ENCODE assay signal across 9 cellular contexts in genomic region chr15:44736261-44736765, GRCh38. TPM values are rescaled to one million over a fixed set of nuclear protein-coding genes. Genes with fewer than 3 reads are reported as not detected.
A peak's percentile ranks its signal among the peaks of the same experiment; 100 is the strongest.
DNase-seq lines count a peak whose midpoint lies in the region; ATAC-seq and TF ChIP-seq lines count a peak whose summit lies in the region.
"Had no signal": no experiment of that assay in that cellular context is flagged by ENCODE, and none has a peak within 500 bp of the region (broad histone marks: within the 10 kb centered on the region; RNA-seq: fewer than 3 reads in every experiment).

TRIM69 (plus strand) TSS chr15:44736528; CDS start chr15:44736705, 177 bp downstream.

- no peak for ATAC-seq in HG03280 (IDR thresholded peaks at IDR 0.05; ENCODE audit: unreplicated experiment)
- no peak for ATAC-seq in HG03442 (IDR thresholded peaks at IDR 0.05; ENCODE audit: unreplicated experiment)
- no peak for ATAC-seq in SK-N-SH treated with all-trans-retinoic acid at 6 μM for 48 hours
- ATAC-seq in GM18511 (IDR thresholded peaks at IDR 0.05; ENCODE audit: unreplicated experiment), result no peak

- H3K27ac ChIP-seq in HL-60 (replicated peaks) (peak within 1 kb of the TSS; percentile 41), parathyroid adenoma (peak within 1 kb of the TSS; percentile 59)

- peak within 1 kb of the TSS; percentile 66 for H2AFZ ChIP-seq in parathyroid adenoma

- no peak within 1 kb of the TSS for H3K9ac ChIP-seq in parathyroid adenoma

- H3K4me3 ChIP-seq in HL-60 (replicated peaks; ENCODE audit: insufficient read depth, low read length) (no peak within 1 kb of the TSS), parathyroid adenoma (ENCODE audit: low read depth, low read length) (no peak within 1 kb of the TSS)
- H3K4me3 ChIP-seq: pancreas had no signal

- no peaks in the 10 kb centered on the region for H3K36me3 ChIP-seq in parathyroid adenoma (ENCODE audit: control insufficient read depth, insufficient read depth, low read length)
- H3K36me3 ChIP-seq: pancreas had no signal

- no peaks in the 10 kb centered on the region for H3K79me2 ChIP-seq in parathyroid adenoma

- H3K9me3 ChIP-seq in parathyroid adenoma (ENCODE audit: control insufficient read depth, low read length), result no peaks in the 10 kb centered on the region
- H3K9me3 ChIP-seq: pancreas had no signal

- TF ChIP-seq CTCF in GM10266 (IDR thresholded peaks at IDR 0.05; ENCODE audit: control insufficient read depth, insufficient read depth, low read depth, missing control alignments) (no peak), HL-60 (IDR thresholded peaks at IDR 0.05; ENCODE audit: insufficient read depth, low read length) (no peak), parathyroid adenoma (IDR thresholded peaks at IDR 0.05) (no peak)

- in situ Hi-C loops in endometrial microvascular endothelial cells (cut with HindIII; ENCODE audit: inconsistent ontology term, low pct_unique_long_range_greater_than_20kb, low sequenced_read_pairs), result loop anchor here (10.0 kb wide), 1 partner anchor 72 kb away; the partner anchor contains the start of gene SPG11

- DNase-seq in GM10266 (ENCODE audit: extremely low spot score), result peak; percentile 11
- DNase-seq in HL-60 (ENCODE audit: low read depth in 1 of 2, low spot score in 1 of 2), result no peak
- DNase-seq: pancreas had no signal

- peaks cover 11% of the 10 kb centered on the region for H3K4me1 ChIP-seq in parathyroid adenoma
- H3K4me1 ChIP-seq: pancreas had no signal

- H3K4me2 ChIP-seq in parathyroid adenoma (ENCODE audit: low read length), result no peak within 1 kb of the TSS

- H3K27me3 ChIP-seq in HL-60 (ENCODE audit: insufficient read depth, poor library complexity, severe bottlenecking) (no peaks in the 10 kb centered on the region), parathyroid adenoma (ENCODE audit: control insufficient read depth, insufficient read depth, low read length) (no peaks in the 10 kb centered on the region)
- H3K27me3 ChIP-seq: pancreas had no signal

TF ChIP-seq in SK-N-SH treated with all-trans-retinoic acid at 6 μM for 48 hours, 23 proteins besides CTCF, POLR2A, EP300 and RAD21:
- no peak for TF ChIP-seq ISL1 (CRISPR knock-in tag; IDR thresholded peaks at IDR 0.05)
- no peak for TF ChIP-seq GLIS3 (CRISPR knock-in tag; IDR thresholded peaks at IDR 0.05)
- TF ChIP-seq PPARA (CRISPR knock-in tag; IDR thresholded peaks at IDR 0.05; ENCODE audit: borderline replicate concordance), result no peak
- TF ChIP-seq ARNTL (CRISPR knock-in tag; IDR thresholded peaks at IDR 0.05; ENCODE audit: borderline replicate concordance, low read depth), result no peak
- TF ChIP-seq CSDC2 (CRISPR knock-in tag; IDR thresholded peaks at IDR 0.05), result no peak
- TF ChIP-seq ZFP3 (CRISPR knock-in tag; IDR thresholded peaks at IDR 0.05), result no peak
- TF ChIP-seq TSHZ2 (CRISPR knock-in tag; IDR thresholded peaks at IDR 0.05), result no peak
- no peak for TF ChIP-seq POU6F1 (CRISPR knock-in tag; IDR thresholded peaks at IDR 0.05; ENCODE audit: borderline replicate concordance, low read depth)
- TF ChIP-seq PATZ1 (CRISPR knock-in tag; IDR thresholded peaks at IDR 0.05; ENCODE audit: borderline replicate concordance), result no peak
- TF ChIP-seq CSRNP3 (CRISPR knock-in tag; IDR thresholded peaks at IDR 0.05), result no peak
- TF ChIP-seq ZNF8 (CRISPR knock-in tag; IDR thresholded peaks at IDR 0.05), result no peak
- no peak for TF ChIP-seq ESRRG (CRISPR knock-in tag; IDR thresholded peaks at IDR 0.05)
- no peak for TF ChIP-seq TCF4 (CRISPR knock-in tag; IDR thresholded peaks at IDR 0.05; ENCODE audit: borderline replicate concordance)

RNA-seq across cellular contexts. Expression of gene TRIM69, which starts in this region (rescaled TPM):
- total RNA-seq in endometrial microvascular endothelial cells (ENCODE audit: inconsistent ontology term), result 21.7 TPM
